1 cellular context compared by ENCODE assay signal in the genomic region with DNA sequence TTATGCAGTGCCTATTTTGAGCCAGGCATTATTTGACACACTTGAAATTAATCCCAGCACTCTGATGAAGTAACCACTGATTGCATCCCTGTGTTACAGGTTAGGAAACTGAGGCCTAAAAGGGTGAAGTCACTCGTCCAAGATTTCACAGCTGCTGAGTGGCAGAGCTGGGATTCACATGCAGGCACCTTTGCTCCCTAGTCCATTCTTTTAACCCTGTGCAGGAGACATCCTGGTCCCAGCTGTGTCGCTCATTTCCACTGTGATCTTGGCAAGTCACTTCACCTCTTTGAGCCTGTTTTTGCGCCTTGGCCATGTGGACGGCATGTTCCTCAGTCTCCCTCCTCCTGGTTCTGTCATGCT.
TF ChIP-seq lines count a peak whose summit lies in the region.

No MANE protein-coding gene starts in this region.

TF ChIP-seq in HepG2, 621 proteins besides CTCF, POLR2A, EP300 and RAD21 (continued from another document):
- TF ChIP-seq ZBTB33 (CRISPR knock-in tag; IDR thresholded peaks at IDR 0.05), result peak; percentile 22; the same call in 1 of the 2 replicates
- TF ChIP-seq ZNF274 (CRISPR knock-in tag; IDR thresholded peaks at IDR 0.05), result 0 out of 2 replicates have a peak, but pooled peaks have one; percentile 27
- TF ChIP-seq TFDP2 (CRISPR knock-in tag; IDR thresholded peaks at IDR 0.05), result no peak
- 0 out of 2 replicates have a peak, but pooled peaks have one; percentile 63 for TF ChIP-seq ZNF652 (CRISPR knock-in tag; IDR thresholded peaks at IDR 0.05; ENCODE audit: borderline replicate concordance, low read depth)
